8 cellular contexts compared by ENCODE assay signal in the genomic region with DNA sequence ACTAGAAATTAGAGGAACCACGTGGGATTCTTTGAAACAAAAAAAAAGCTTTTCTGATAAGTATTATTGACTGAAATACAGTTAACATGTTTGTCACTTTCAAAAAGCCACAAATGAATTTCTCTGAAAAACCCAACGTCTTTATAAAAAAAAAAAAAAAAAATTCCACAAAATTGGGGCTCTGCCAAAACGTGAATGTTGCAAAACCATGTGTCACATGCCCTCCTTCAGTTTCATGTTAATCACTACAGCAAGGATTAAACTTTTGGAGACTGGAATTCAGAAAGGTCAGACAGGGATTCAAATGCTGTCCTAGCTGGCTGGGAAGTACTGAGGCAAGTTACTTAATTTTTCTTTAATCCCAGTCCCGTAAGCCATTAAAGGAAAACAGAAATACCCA.
DNase-seq lines count a peak whose midpoint lies in the region; ATAC-seq and TF ChIP-seq lines count a peak whose summit lies in the region.

No MANE protein-coding gene starts in this region.

- H3K36me3 ChIP-seq in DND-41 (ENCODE audit: insufficient read depth, low read length) (0 out of 2 replicates have a peak, but pooled peaks cover 2% of the 10 kb centered on the region), Peyer's patch (no peaks in the 10 kb centered on the region), H7 (replicated peaks; ENCODE audit: control insufficient read depth, insufficient read depth, low read length) (no peaks in the 10 kb centered on the region)

- H3K4me3 ChIP-seq in DND-41 (ENCODE audit: low read depth in 1 of 2, low read length in 2 of 2) = peak overlapping the region in 1 of 2 experiments; percentile 30; a peak in 1 of 4 replicates
- no peak overlapping the region for H3K4me3 ChIP-seq in Peyer's patch
- no peak overlapping the region for H3K4me3 ChIP-seq in dorsolateral prefrontal cortex
- no peak overlapping the region for H3K4me3 ChIP-seq in H7 (ENCODE audit: insufficient read depth, low read depth, low read length)

- intact Hi-C loops in dorsolateral prefrontal cortex (cut with DNase I) = no loop called here

- H3K9me3 ChIP-seq in DND-41 (ENCODE audit: insufficient read depth, low read length, severe bottlenecking) (no peaks in the 10 kb centered on the region), Peyer's patch (no peaks in the 10 kb centered on the region)

- no peaks in the 10 kb centered on the region for H4K20me1 ChIP-seq in DND-41 (ENCODE audit: insufficient read depth, low read length)

- peak overlapping the region; percentile 80 for H3K27ac ChIP-seq in DND-41 (ENCODE audit: low read length)
- peak overlapping the region; percentile 23 to 77 (median 46) for H3K27ac ChIP-seq in Peyer's patch
- peak overlapping the region in 47 of 59 donors; percentile 7 to 81 (median 59) for H3K27ac ChIP-seq in dorsolateral prefrontal cortex

- no peak for TF ChIP-seq CTCF in DND-41 (IDR thresholded peaks at IDR 0.05; ENCODE audit: borderline replicate concordance, extremely low read depth, low read length, poor library complexity, severe bottlenecking)
- TF ChIP-seq CTCF in Peyer's patch (IDR thresholded peaks at IDR 0.05) = no peak
- TF ChIP-seq CTCF in dorsolateral prefrontal cortex (IDR thresholded peaks at IDR 0.05 in 54 of 56, conservative IDR thresholded peaks at IDR 0.05 in 2 of 56; ENCODE audit: low read depth in 1 of 56, partially characterized antibody in 56 of 56) = no peak
- TF ChIP-seq CTCF in omental fat pad (IDR thresholded peaks at IDR 0.05) = no peak

- H2AFZ ChIP-seq in DND-41 (ENCODE audit: low read depth, low read length) = peak overlapping the region; percentile 30; the same call in 1 of the 2 replicates

- peak overlapping the region; percentile 56 for H3K9ac ChIP-seq in DND-41 (ENCODE audit: low read depth, low read length)

- peaks cover 98% of the 10 kb centered on the region for H3K79me2 ChIP-seq in DND-41 (ENCODE audit: insufficient read depth, low read length)

- H3K27me3 ChIP-seq in DND-41 (ENCODE audit: insufficient read depth, low read length, poor library complexity) = no peaks in the 10 kb centered on the region
- H3K27me3 ChIP-seq in Peyer's patch = no peaks in the 10 kb centered on the region
- H3K27me3 ChIP-seq in dorsolateral prefrontal cortex = no peaks in the 10 kb centered on the region
- no peaks in the 10 kb centered on the region for H3K27me3 ChIP-seq in H7 (ENCODE audit: control insufficient read depth, insufficient read depth, low read length)

- peak overlapping the region; percentile 56 for H3K4me2 ChIP-seq in DND-41 (ENCODE audit: insufficient read depth, low read length)

- DNase-seq in DND-41 (peak; percentile 46), Peyer's patch (no peak), dorsolateral prefrontal cortex (no peak), omental fat pad (ENCODE audit: low spot score) (no peak), HPDE6-E6E7 (ENCODE audit: extremely low spot score) (no peak), H7 (no peak)

- TF ChIP-seq POLR2A in Peyer's patch (IDR thresholded peaks at IDR 0.05) = peak in 1 of 2 donors; percentile 17

- ATAC-seq in DND-41 (ENCODE audit: insufficient read depth, low read depth) (peak; percentile 36), omental fat pad (ENCODE audit: low FRiP score) (peak; percentile 51), GM19035 (IDR thresholded peaks at IDR 0.05; ENCODE audit: unreplicated experiment) (no peak), GM19324 (IDR thresholded peaks at IDR 0.05; ENCODE audit: low FRiP score, unreplicated experiment) (no peak)

- peaks cover 96% of the 10 kb centered on the region for H3K4me1 ChIP-seq in DND-41 (ENCODE audit: insufficient read depth, low read length)
- H3K4me1 ChIP-seq in Peyer's patch = peaks cover 0 to 70% (median 32%) of the 10 kb centered on the region in 4 donors

Comparison
In these comparisons a context has a peak if more than half of its experiments do, and no peak if none do; other contexts are left out.
1. ATAC-seq: peak in DND-41 (single experiment) and omental fat pad (single experiment); none in GM19035 (single experiment) and GM19324 (single experiment).
2. Peak in every context shown above with its lines, with median percentiles within 50 percentile points of each other: H3K27ac ChIP-seq.